1 cellular context compared by ENCODE assay signal in genomic region chr5:60797482-60798153, GRCh38.
TF ChIP-seq lines count a peak whose summit lies in the region.

No MANE protein-coding gene starts in this region.

TF ChIP-seq in WTC11, 78 proteins besides CTCF, POLR2A, EP300 and RAD21 (continued from another document):
- TF ChIP-seq, protein P1, sequence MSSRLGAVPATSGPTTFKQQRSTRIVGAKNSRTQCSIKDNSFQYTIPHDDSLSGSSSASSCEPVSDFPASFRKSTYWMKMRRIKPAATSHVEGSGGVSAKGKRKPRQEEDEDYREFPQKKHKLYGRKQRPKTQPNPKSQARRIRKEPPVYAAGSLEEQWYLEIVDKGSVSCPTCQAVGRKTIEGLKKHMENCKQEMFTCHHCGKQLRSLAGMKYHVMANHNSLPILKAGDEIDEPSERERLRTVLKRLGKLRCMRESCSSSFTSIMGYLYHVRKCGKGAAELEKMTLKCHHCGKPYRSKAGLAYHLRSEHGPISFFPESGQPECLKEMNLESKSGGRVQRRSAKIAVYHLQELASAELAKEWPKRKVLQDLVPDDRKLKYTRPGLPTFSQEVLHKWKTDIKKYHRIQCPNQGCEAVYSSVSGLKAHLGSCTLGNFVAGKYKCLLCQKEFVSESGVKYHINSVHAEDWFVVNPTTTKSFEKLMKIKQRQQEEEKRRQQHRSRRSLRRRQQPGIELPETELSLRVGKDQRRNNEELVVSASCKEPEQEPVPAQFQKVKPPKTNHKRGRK (CRISPR knock-in tag; IDR thresholded peaks at IDR 0.05; ENCODE audit: borderline replicate concordance) = no peak
- TF ChIP-seq SP1 (CRISPR knock-in tag; conservative IDR thresholded peaks at IDR 0.05) (no peak), KAT7 (CRISPR knock-in tag; IDR thresholded peaks at IDR 0.05; ENCODE audit: borderline replicate concordance) (no peak), NR2C2 (CRISPR knock-in tag; IDR thresholded peaks at IDR 0.05) (no peak), ETV6 (CRISPR knock-in tag; IDR thresholded peaks at IDR 0.05) (no peak), ZNF416 (CRISPR knock-in tag; IDR thresholded peaks at IDR 0.05) (no peak)
- TF ChIP-seq, protein P2, sequence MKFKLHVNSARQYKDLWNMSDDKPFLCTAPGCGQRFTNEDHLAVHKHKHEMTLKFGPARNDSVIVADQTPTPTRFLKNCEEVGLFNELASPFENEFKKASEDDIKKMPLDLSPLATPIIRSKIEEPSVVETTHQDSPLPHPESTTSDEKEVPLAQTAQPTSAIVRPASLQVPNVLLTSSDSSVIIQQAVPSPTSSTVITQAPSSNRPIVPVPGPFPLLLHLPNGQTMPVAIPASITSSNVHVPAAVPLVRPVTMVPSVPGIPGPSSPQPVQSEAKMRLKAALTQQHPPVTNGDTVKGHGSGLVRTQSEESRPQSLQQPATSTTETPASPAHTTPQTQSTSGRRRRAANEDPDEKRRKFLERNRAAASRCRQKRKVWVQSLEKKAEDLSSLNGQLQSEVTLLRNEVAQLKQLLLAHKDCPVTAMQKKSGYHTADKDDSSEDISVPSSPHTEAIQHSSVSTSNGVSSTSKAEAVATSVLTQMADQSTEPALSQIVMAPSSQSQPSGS (CRISPR knock-in tag; IDR thresholded peaks at IDR 0.05; ENCODE audit: borderline replicate concordance, low read depth) = no peak
